ENCODE assay signal across 10 cellular contexts in genomic region chr12:121765573-121765972, GRCh38. TPM values are rescaled to one million over a fixed set of nuclear protein-coding genes. Genes with fewer than 3 reads are reported as not detected.
DNase-seq lines count a peak whose midpoint lies in the region; ATAC-seq and TF ChIP-seq lines count a peak whose summit lies in the region.
"Had no signal": no experiment of that assay in that cellular context is flagged by ENCODE, and none has a peak within 500 bp of the region (broad histone marks: within the 10 kb centered on the region; RNA-seq: fewer than 3 reads in every experiment).

No MANE protein-coding gene starts in this region.

- POLR2A ChIA-PET in PC-3 (lab: Charles Lee; ENCODE audit: unreplicated experiment), result interaction anchor here (0.6 kb wide), 1 partner anchor 28 kb away, joined by 13 read pairs; the partner anchor contains the start of gene RHOF

- H4K20me1 ChIP-seq in PC-3 (ENCODE audit: low read length), result no peaks in the 10 kb centered on the region

- H3K9ac ChIP-seq in PC-3 (ENCODE audit: low read length), result no peak overlapping the region

- no peaks in the 10 kb centered on the region; the same call in 1 of the 2 replicates for H3K36me3 ChIP-seq in PC-3 (ENCODE audit: low read depth, low read length)
- H3K36me3 ChIP-seq in sigmoid colon, result no peaks in the 10 kb centered on the region
- H3K36me3 ChIP-seq in suprapubic skin, result no peaks in the 10 kb centered on the region
- H3K36me3 ChIP-seq in right atrium auricular region, result no peaks in the 10 kb centered on the region
- H3K36me3 ChIP-seq: ascending aorta had no signal

- H3K4me1 ChIP-seq in PC-3 (ENCODE audit: insufficient read depth, low read length) (peaks cover 9% of the 10 kb centered on the region), sigmoid colon (peaks cover 0 to 56% (median 49%) of the 10 kb centered on the region in 4 donors), suprapubic skin (peaks cover 9% of the 10 kb centered on the region), right atrium auricular region (peaks cover 0 to 50% of the 10 kb centered on the region in 2 donors)

- no peaks in the 10 kb centered on the region for H3K9me3 ChIP-seq in PC-3 (ENCODE audit: low read length)
- H3K9me3 ChIP-seq in sigmoid colon, result no peaks in the 10 kb centered on the region
- H3K9me3 ChIP-seq in suprapubic skin, result no peaks in the 10 kb centered on the region
- no peaks in the 10 kb centered on the region for H3K9me3 ChIP-seq in right atrium auricular region
- H3K9me3 ChIP-seq: ascending aorta had no signal

- H3F3A ChIP-seq in PC-3 (ENCODE audit: low read length, unreplicated experiment), result no peaks in the 10 kb centered on the region

- CTCF ChIA-PET in PC-3 (lab: Charles Lee), result interaction anchor here (0.7 kb wide), 1 partner anchor 64 kb away, joined by 3 read pairs; no protein-coding TSS in a partner anchor

- H3K27me3 ChIP-seq in PC-3 (ENCODE audit: low read length), result no peaks in the 10 kb centered on the region
- H3K27me3 ChIP-seq in sigmoid colon, result no peaks in the 10 kb centered on the region
- no peaks in the 10 kb centered on the region for H3K27me3 ChIP-seq in suprapubic skin
- H3K27me3 ChIP-seq in right atrium auricular region, result no peaks in the 10 kb centered on the region
- H3K27me3 ChIP-seq: ascending aorta had no signal

- 81 to 88% methylated on average over 5 of the region's 5 CpGs for WGBS in sigmoid colon, 2 donors
- WGBS in suprapubic skin, result 66% methylated on average over 5 of the region's 5 CpGs

- H3K9me2 ChIP-seq in PC-3 (replicated peaks; ENCODE audit: low read length), result no peaks in the 10 kb centered on the region

- intact Hi-C loops in PC-3 (cut with micrococcal nuclease) (no loop called here), sigmoid colon (cut with DNase I) (loop anchor here (5.0 kb wide), 1 partner anchor 53 kb away; the partner anchor contains the start of gene TMEM120B)

- TF ChIP-seq CTCF in PC-3 (conservative IDR thresholded peaks at IDR 0.05; ENCODE audit: low read depth, low read length) (no peak), sigmoid colon (IDR thresholded peaks at IDR 0.05) (no peak), suprapubic skin (IDR thresholded peaks at IDR 0.05) (no peak), right atrium auricular region (IDR thresholded peaks at IDR 0.05) (no peak)

- no peaks in the 10 kb centered on the region for H3K79me2 ChIP-seq in PC-3 (ENCODE audit: low read length)

- TF ChIP-seq EP300 in sigmoid colon (IDR thresholded peaks at IDR 0.05), result no peak
- no peak for TF ChIP-seq EP300 in suprapubic skin (IDR thresholded peaks at IDR 0.05)

- DNase-seq in GM03348 (ENCODE audit: low spot score) (peak; percentile 86), PC-3 (peak; percentile 79), erythroblast (lab: John Stamatoyannopoulos, UW) (peak; percentile 27 to 63), sigmoid colon (no peak), suprapubic skin (ENCODE audit: low spot score in 2 of 2) (no peak), T-helper 9 cell (no peak), right atrium auricular region (ENCODE audit: low spot score) (no peak)
- DNase-seq: activated CD4-positive, alpha-beta T cell treated with anti-CD3 and anti-CD28 coated beads for 36 hours had no signal

- H3K4me3 ChIP-seq in PC-3 (ENCODE audit: low read length) (no peak overlapping the region), sigmoid colon (no peak overlapping the region), suprapubic skin (no peak overlapping the region), right atrium auricular region (no peak overlapping the region)
- H3K4me3 ChIP-seq: ascending aorta had no signal

- ATAC-seq in PC-3 (peak; percentile 92), GM19455 (IDR thresholded peaks at IDR 0.05; ENCODE audit: unreplicated experiment) (no peak)
- ATAC-seq: activated CD4-positive, alpha-beta T cell treated with anti-CD3 and anti-CD28 coated beads for 36 hours had no signal

- H3K4me2 ChIP-seq in PC-3 (ENCODE audit: low read length), result no peak overlapping the region

- no peak overlapping the region for H2AFZ ChIP-seq in PC-3 (ENCODE audit: low read length)

- no peak overlapping the region for H3K27ac ChIP-seq in PC-3 (ENCODE audit: low read length)
- H3K27ac ChIP-seq in sigmoid colon, result peak overlapping the region in 3 of 4 donors; percentile 52 to 81 (median 67)
- no peak overlapping the region for H3K27ac ChIP-seq in suprapubic skin
- no peak overlapping the region for H3K27ac ChIP-seq in right atrium auricular region

- TF ChIP-seq POLR2A in erythroblast (IDR thresholded peaks at IDR 0.05; ENCODE audit: low read length) (no peak), sigmoid colon (IDR thresholded peaks at IDR 0.05) (no peak), suprapubic skin (IDR thresholded peaks at IDR 0.05) (no peak)

- no TSS peak for BruUV-seq in PC-3 (replicated peaks; lab: Mats Ljungman, UMichigan)

RNA-seq across cellular contexts. Expression of gene RHOF, which starts 27.9 kb away (rescaled TPM):
- total RNA-seq in PC-3 (2014; rRNA removed), result 232 TPM in 2 replicates
- total RNA-seq in sigmoid colon, result 10 to 100 TPM in 1 of 4 donors, 1 to 10 TPM in 3; 7.6 to 15.0 (median 8.1) TPM
- polyA plus RNA-seq in sigmoid colon, result 100 to 1,000 TPM in 1 of 3 donors, 10 to 100 TPM in 2; 35.4 to 132 (median 48.9) TPM
- total RNA-seq in suprapubic skin, result 10 to 100 TPM in 3 of 4 donors, 1 to 10 TPM in 1; 6.6 to 20.4 (median 17.5) TPM
- total RNA-seq in right atrium auricular region, result 10 to 100 TPM in 1 of 2 donors, 1 to 10 TPM in 1; 7.3 to 21.9 TPM

RNA-seq across cellular contexts. Expression of gene SETD1B, which starts 38.2 kb away (rescaled TPM):
- 7.5 and 13.0 TPM in 2 replicates for total RNA-seq in PC-3 (2014; rRNA removed)
- total RNA-seq in sigmoid colon, result 10 to 100 TPM in 2 of 4 donors, 1 to 10 TPM in 2; 7.6 to 16.9 (median 11.4) TPM
- 10 to 100 TPM in 1 of 3 donors, 1 to 10 TPM in 2; 2.4 to 16.0 (median 3.0) TPM for polyA plus RNA-seq in sigmoid colon
- 10 to 100 TPM; 13.1 to 23.1 (median 19.5) TPM for total RNA-seq in suprapubic skin
- total RNA-seq in right atrium auricular region, result 1 to 10 TPM; 6.0 to 9.3 TPM

RNA-seq across cellular contexts. Expression of gene TMEM120B, which starts 53.0 kb away (rescaled TPM):
- total RNA-seq in PC-3 (2014; rRNA removed), result 18.5 and 25.4 TPM in 2 replicates
- 1 to 10 TPM; 2.9 to 8.9 (median 4.2) TPM for total RNA-seq in sigmoid colon
- polyA plus RNA-seq in sigmoid colon, result 1 to 10 TPM; 1.2 to 5.3 (median 1.8) TPM
- total RNA-seq in suprapubic skin, result 10 to 100 TPM in 1 of 4 donors, 1 to 10 TPM in 3; 7.1 to 13.8 (median 8.8) TPM
- total RNA-seq in right atrium auricular region, result 1 to 10 TPM; 3.3 to 4.7 TPM

Comparison
In these comparisons a context has a peak if more than half of its experiments do, and no peak if none do; other contexts are left out.
1. DNase-seq: peak in GM03348 (single experiment), PC-3 (single experiment) and erythroblast (2 of 2); none in sigmoid colon (single experiment), suprapubic skin (0 of 2), T-helper 9 cell (single experiment) and right atrium auricular region (single experiment).
2. H3K27ac ChIP-seq: peak in sigmoid colon (3 of 4); none in PC-3 (single experiment), suprapubic skin (single experiment) and right atrium auricular region (0 of 2).
3. RNA of gene RHOF, which starts 27.9 kb away (total RNA-seq): 232 TPM in PC-3; 7.3 to 21.9 TPM in right atrium auricular region, 6.6 to 20.4 TPM in suprapubic skin and 7.6 to 15.0 TPM in sigmoid colon; every median in the first group is over 10 times any median in the second.